Comparison of ENCODE assay signal across 8 cellular contexts in the genomic region with DNA sequence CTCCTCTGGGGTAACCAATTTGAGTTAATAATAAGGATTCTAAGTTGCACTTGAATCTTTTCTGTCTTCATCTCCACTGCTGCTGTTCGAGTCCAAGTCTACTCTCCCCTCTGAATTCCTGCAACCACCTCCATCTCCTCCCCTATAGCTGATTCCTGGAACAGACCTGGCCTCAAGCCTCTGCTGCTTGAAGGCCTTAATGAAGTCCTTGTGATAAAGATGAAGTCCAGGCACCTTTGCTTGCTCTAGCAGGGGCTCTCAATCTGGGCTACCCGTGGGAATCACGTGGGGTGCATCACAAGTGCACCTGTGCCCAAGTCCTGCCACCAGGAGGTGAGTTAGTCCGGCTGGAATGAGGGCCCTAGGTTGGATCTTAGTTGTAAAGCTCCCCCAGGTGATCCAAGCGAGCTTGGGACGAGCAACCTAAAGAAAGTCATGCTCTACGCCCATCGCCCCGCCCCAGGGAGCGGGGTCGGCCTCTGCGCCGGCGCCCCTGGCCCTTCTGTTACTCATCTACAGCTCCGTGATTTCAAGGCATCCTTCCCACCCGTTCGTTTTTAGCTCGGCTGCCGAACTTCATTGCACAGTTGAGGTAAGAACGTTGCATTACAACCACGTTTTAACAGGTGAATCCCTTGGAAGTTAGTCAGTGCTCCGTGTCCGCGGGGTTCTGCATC. TPM values are rescaled to one million over a fixed set of nuclear protein-coding genes. Genes with fewer than 3 reads are reported as not detected.
A peak's percentile ranks its signal among the peaks of the same experiment; 100 is the strongest.
DNase-seq lines count a peak whose midpoint lies in the region; ATAC-seq and TF ChIP-seq lines count a peak whose summit lies in the region.

No MANE protein-coding gene starts in this region.

- H3F3A ChIP-seq in neural progenitor cell (ENCODE audit: low read depth) = peaks cover 26% of the 10 kb centered on the region

- peak; percentile 19 for DNase-seq in stimulated activated CD8-positive, alpha-beta memory T cell treated with anti-CD3 and anti-CD28 coated beads, Interleukin-12 subunit alpha, Interleukin-12 subunit beta, amount 100 ng/mL, for 4 hours (ENCODE audit: low read depth)
- DNase-seq in stimulated activated CD8-positive, alpha-beta memory T cell treated with anti-CD3 and anti-CD28 coated beads, Interleukin-4, amount 100 ng/mL, for 48 hours = no peak
- DNase-seq in SJSA1 (ENCODE audit: low read depth in 1 of 2, low spot score in 2 of 2) (no peak), endodermal cell (peak; percentile 88), neural progenitor cell (ENCODE audit: low spot score) (peak; percentile 31), NCI-H2196 (lab: John Stamatoyannopoulos, UW; ENCODE audit: unreplicated experiment) (no peak)
- DNase-seq in effector CD8-positive, alpha-beta T cell (lab: John Stamatoyannopoulos, UW) = no peak

- peaks cover 5% of the 10 kb centered on the region for H4K20me1 ChIP-seq in neural progenitor cell (ENCODE audit: low read depth)

- H3K4me3 ChIP-seq in SJSA1 (peak overlapping the region; percentile 87; the same call in 1 of the 2 replicates), endodermal cell (ENCODE audit: low read length) (no peak overlapping the region), neural progenitor cell (peak overlapping the region; percentile 63)

- H3K9me3 ChIP-seq in SJSA1 (replicated peaks) (no peaks in the 10 kb centered on the region), endodermal cell (ENCODE audit: control insufficient read depth, low read length) (peaks cover 16% of the 10 kb centered on the region), neural progenitor cell (ENCODE audit: low read depth) (no peaks in the 10 kb centered on the region)

- H3K36me3 Mint-ChIP-seq in endodermal cell (ENCODE audit: low read depth) = peaks cover 47% of the 10 kb centered on the region
- H3K36me3 Mint-ChIP-seq in neural progenitor cell = peaks cover 27% of the 10 kb centered on the region

- H2AFZ ChIP-seq in neural progenitor cell (replicated peaks) = peak overlapping the region; percentile 89

- ATAC-seq in GM18870 (IDR thresholded peaks at IDR 0.05; ENCODE audit: unreplicated experiment) = no peak

- no peaks in the 10 kb centered on the region for H3K27me3 ChIP-seq in SJSA1 (replicated peaks)
- no peaks in the 10 kb centered on the region for H3K27me3 ChIP-seq in endodermal cell (ENCODE audit: control insufficient read depth, insufficient read depth, low read length, poor library complexity, severe bottlenecking)
- H3K27me3 ChIP-seq in neural progenitor cell = peaks cover 28% of the 10 kb centered on the region

- H3K27ac ChIP-seq in SJSA1 (no peak overlapping the region), endodermal cell (ENCODE audit: low read depth, low read length) (no peak overlapping the region), neural progenitor cell (no peak overlapping the region)

- H3K36me3 ChIP-seq in SJSA1 (peaks cover 73% of the 10 kb centered on the region), endodermal cell (ENCODE audit: control insufficient read depth, insufficient read depth, low read length) (peaks cover 46% of the 10 kb centered on the region), neural progenitor cell (peaks cover 4% of the 10 kb centered on the region)

- 91 to 92% methylated on average over 24 of the region's 24 CpGs for WGBS in endodermal cell (ENCODE audit: insufficient coverage in 1 of 2, insufficient read length in 1 of 2), 2 experiments

- H3K4me3 Mint-ChIP-seq in endodermal cell = peak overlapping the region; percentile 70
- H3K4me3 Mint-ChIP-seq in neural progenitor cell = peak overlapping the region; percentile 1

- TF ChIP-seq CTCF in endodermal cell (conservative IDR thresholded peaks at IDR 0.05) (peak; percentile 67), neural progenitor cell (IDR thresholded peaks at IDR 0.05) (no peak)

- H3K4me1 Mint-ChIP-seq in endodermal cell = peaks cover 17% of the 10 kb centered on the region
- H3K4me1 Mint-ChIP-seq in neural progenitor cell = peaks cover 5% of the 10 kb centered on the region

- no peaks in the 10 kb centered on the region for H3K79me2 ChIP-seq in neural progenitor cell (ENCODE audit: low read depth)

- no peak overlapping the region for H3K27ac Mint-ChIP-seq in endodermal cell
- no peak overlapping the region for H3K27ac Mint-ChIP-seq in neural progenitor cell

- no peak overlapping the region for H3K9ac ChIP-seq in endodermal cell (ENCODE audit: extremely low read depth, low read length, poor library complexity, severe bottlenecking)
- no peak overlapping the region for H3K9ac ChIP-seq in neural progenitor cell

- H3K4me2 ChIP-seq in neural progenitor cell = peak overlapping the region; percentile 90

- peaks cover 17% of the 10 kb centered on the region for H3K4me1 ChIP-seq in SJSA1 (replicated peaks)
- no peaks in the 10 kb centered on the region for H3K4me1 ChIP-seq in endodermal cell (ENCODE audit: control insufficient read depth, insufficient read depth, low read length)
- no peaks in the 10 kb centered on the region for H3K4me1 ChIP-seq in neural progenitor cell

- H3K9me3 Mint-ChIP-seq in endodermal cell (peaks cover 15% of the 10 kb centered on the region), neural progenitor cell (no peaks in the 10 kb centered on the region)

- H3K27me3 Mint-ChIP-seq in endodermal cell (ENCODE audit: insufficient read depth) (no peaks in the 10 kb centered on the region), neural progenitor cell (ENCODE audit: insufficient read depth, low read depth) (peaks cover 6% of the 10 kb centered on the region)

RNA-seq across cellular contexts. Expression of gene IAH1, which starts 0.9 kb away (rescaled TPM):
- 89.3 and 121 TPM in 2 replicates for total RNA-seq in SJSA1 (2014; rRNA removed; shearing (Covaris generic))
- 10 to 100 TPM; 33.6 to 50.6 TPM for total RNA-seq in endodermal cell
- 23.4 TPM for polyA plus RNA-seq in endodermal cell (2013, experiment 1 of 2)
- polyA plus RNA-seq in endodermal cell (2013, experiment 2 of 2) = 23.3 TPM
- 22.4 and 45.6 TPM in 2 replicates for total RNA-seq in neural progenitor cell (ENCODE audit: low replicate concordance)

RNA-seq across cellular contexts. Expression of gene CPSF3, which starts 50.0 kb away (rescaled TPM):
- total RNA-seq in SJSA1 (2014; rRNA removed; shearing (Covaris generic)) = 52.6 and 120 TPM in 2 replicates
- total RNA-seq in endodermal cell = 10 to 100 TPM; 75.0 to 85.2 TPM
- polyA plus RNA-seq in endodermal cell (2013, experiment 1 of 2) = 95.0 TPM
- 83.4 TPM for polyA plus RNA-seq in endodermal cell (2013, experiment 2 of 2)
- total RNA-seq in neural progenitor cell (ENCODE audit: low replicate concordance) = 129 and 199 TPM in 2 replicates

RNA-seq across cellular contexts. Expression of gene ITGB1BP1, which starts 50.1 kb away (rescaled TPM):
- total RNA-seq in SJSA1 (2014; rRNA removed; shearing (Covaris generic)) = 64.4 and 70.1 TPM in 2 replicates
- total RNA-seq in endodermal cell (10 to 100 TPM; 34.9 to 58.9 TPM), neural progenitor cell (ENCODE audit: low replicate concordance) (14.6 and 17.3 TPM in 2 replicates)
- 42.8 TPM for polyA plus RNA-seq in endodermal cell (2013, experiment 1 of 2)
- 47.2 TPM for polyA plus RNA-seq in endodermal cell (2013, experiment 2 of 2)

Comparison
In these comparisons a context has a peak if more than half of its experiments do, and no peak if none do; other contexts are left out.
1. DNase-seq: peak in stimulated activated CD8-positive, alpha-beta memory T cell treated with anti-CD3 and anti-CD28 coated beads, Interleukin-12 subunit alpha, Interleukin-12 subunit beta, amount 100 ng/mL, for 4 hours (single experiment), endodermal cell (single experiment) and neural progenitor cell (single experiment); none in stimulated activated CD8-positive, alpha-beta memory T cell treated with anti-CD3 and anti-CD28 coated beads, Interleukin-4, amount 100 ng/mL, for 48 hours (single experiment), SJSA1 (0 of 2), NCI-H2196 (single experiment) and effector CD8-positive, alpha-beta T cell (single experiment).